11 cellular contexts compared by ENCODE assay signal in genomic region chr10:102633848-102634247, GRCh38. TPM values are rescaled to one million over a fixed set of nuclear protein-coding genes. Genes with fewer than 3 reads are reported as not detected.
DNase-seq lines count a peak whose midpoint lies in the region; ATAC-seq and TF ChIP-seq lines count a peak whose summit lies in the region.
"Had no signal": no experiment of that assay in that cellular context is flagged by ENCODE, and none has a peak within 500 bp of the region (broad histone marks: within the 10 kb centered on the region; RNA-seq: fewer than 3 reads in every experiment).

No MANE protein-coding gene starts in this region.

- DNase-seq in breast epithelium (ENCODE audit: low spot score in 2 of 2) (no peak), mammary epithelial cell (no peak), endodermal cell (peak; percentile 50), nephron progenitor cell (no peak), aorta (peak; percentile 29 to 47), activated gamma-delta T cell treated with Interleukin-2 at 50 U/mL for 16 hours (no peak), NCI-H446 (lab: John Stamatoyannopoulos, UW) (no peak), COLO668 (lab: John Stamatoyannopoulos, UW; ENCODE audit: unreplicated experiment) (no peak)
- DNase-seq: activated T-cell treated with anti-CD3 and anti-CD28 coated beads, Interleukin-2, amount 50 U/mL, for 4 hours; BE2C; GOT3 had no signal

- H4K20me1 ChIP-seq in mammary epithelial cell (ENCODE audit: insufficient read depth, low read length), result no peaks in the 10 kb centered on the region

- H3K36me3 ChIP-seq in breast epithelium (no peaks in the 10 kb centered on the region), mammary epithelial cell (ENCODE audit: insufficient read depth, low read length) (no peaks in the 10 kb centered on the region), endodermal cell (ENCODE audit: control insufficient read depth, insufficient read depth, low read length) (no peaks in the 10 kb centered on the region), aorta (ENCODE audit: control insufficient read depth in 1 of 2, insufficient read depth in 2 of 2, low read length in 1 of 2) (no peaks in the 10 kb centered on the region)
- H3K36me3 ChIP-seq: BE2C had no signal

- H3K27ac ChIP-seq in breast epithelium (peak overlapping the region; percentile 43 to 98), mammary epithelial cell (ENCODE audit: insufficient read depth, low read depth, low read length) (no peak overlapping the region), endodermal cell (ENCODE audit: low read depth, low read length) (no peak overlapping the region), aorta (ENCODE audit: low read depth in 1 of 2, low read length in 2 of 2) (peak overlapping the region in 1 of 2 donors; percentile 85)

- H2AFZ ChIP-seq in mammary epithelial cell (ENCODE audit: low read depth, low read length), result no peak overlapping the region

- in situ Hi-C loops in mammary epithelial cell (cut with MboI; ENCODE audit: low sequenced_read_pairs in 2 of 2), result no loop called here

- TF ChIP-seq CTCF in breast epithelium (IDR thresholded peaks at IDR 0.05) (no peak), mammary epithelial cell (conservative IDR thresholded peaks at IDR 0.05 in 1 of 2, IDR thresholded peaks at IDR 0.05 in 1 of 2; ENCODE audit: extremely low read depth in 1 of 2, insufficient read depth in 1 of 2, low read depth in 1 of 2, low read length in 2 of 2) (no peak), endodermal cell (conservative IDR thresholded peaks at IDR 0.05) (no peak), nephron progenitor cell (IDR thresholded peaks at IDR 0.05) (no peak)

- H3K4me1 ChIP-seq in breast epithelium, result peaks cover 0 to 3% of the 10 kb centered on the region in 2 donors
- H3K4me1 ChIP-seq in mammary epithelial cell (ENCODE audit: insufficient read depth, low read length), result peaks cover 53% of the 10 kb centered on the region
- H3K4me1 ChIP-seq in endodermal cell (ENCODE audit: control insufficient read depth, insufficient read depth, low read length), result peaks cover 9% of the 10 kb centered on the region
- H3K4me1 ChIP-seq in aorta (ENCODE audit: control insufficient read depth in 1 of 2, insufficient read depth in 2 of 2, low read length in 2 of 2), result no peaks in the 10 kb centered on the region

- H3K27me3 ChIP-seq in breast epithelium (no peaks in the 10 kb centered on the region), mammary epithelial cell (ENCODE audit: insufficient read depth, low read length) (no peaks in the 10 kb centered on the region), endodermal cell (ENCODE audit: control insufficient read depth, insufficient read depth, low read length, poor library complexity, severe bottlenecking) (no peaks in the 10 kb centered on the region), aorta (ENCODE audit: control insufficient read depth in 1 of 2, insufficient read depth in 2 of 2, low read length in 1 of 2) (no peaks in the 10 kb centered on the region)
- H3K27me3 ChIP-seq: BE2C had no signal

- H3K4me3 Mint-ChIP-seq in endodermal cell, result no peak overlapping the region
- no peak overlapping the region for H3K4me3 Mint-ChIP-seq in nephron progenitor cell

- dilution Hi-C loops in mammary epithelial cell (cut with HindIII; ENCODE audit: low sequenced_read_pairs), result loop anchor here (5.0 kb wide), 1 partner anchor 37 kb away; no protein-coding TSS in a partner anchor

- H3K36me3 Mint-ChIP-seq in endodermal cell (ENCODE audit: low read depth) (peaks cover 5% of the 10 kb centered on the region), nephron progenitor cell (ENCODE audit: low read depth) (peaks cover 7% of the 10 kb centered on the region)

- H3K27me3 Mint-ChIP-seq in endodermal cell (ENCODE audit: insufficient read depth), result no peaks in the 10 kb centered on the region
- H3K27me3 Mint-ChIP-seq in nephron progenitor cell (ENCODE audit: low read depth, poor library complexity), result peaks cover 4% of the 10 kb centered on the region

- BruUV-seq in mammary epithelial cell (replicated peaks; lab: Mats Ljungman, UMichigan), result no TSS peak

- H3K9me3 Mint-ChIP-seq in endodermal cell (no peaks in the 10 kb centered on the region), nephron progenitor cell (no peaks in the 10 kb centered on the region)
- H3K9me3 Mint-ChIP-seq: activated T-cell treated with anti-CD3 and anti-CD28 coated beads, Interleukin-2, amount 50 U/mL, for 4 hours had no signal

- no peak overlapping the region for H3K4me2 ChIP-seq in mammary epithelial cell (ENCODE audit: insufficient read depth, low read depth, low read length)

- H3K9ac ChIP-seq in mammary epithelial cell (ENCODE audit: insufficient read depth, low read length) (no peak overlapping the region), endodermal cell (ENCODE audit: extremely low read depth, low read length, poor library complexity, severe bottlenecking) (no peak overlapping the region)

- intact Hi-C loops in breast epithelium (cut with DNase I; ENCODE audit: low total_unique reads), result no loop called here
- intact Hi-C loops in mammary epithelial cell (cut with micrococcal nuclease), result no loop called here
- intact Hi-C loops in aorta (cut with DNase I), result no loop called here

- no peak for TF ChIP-seq POLR2A in breast epithelium (IDR thresholded peaks at IDR 0.05)

- no peak overlapping the region for H3K27ac Mint-ChIP-seq in endodermal cell
- H3K27ac Mint-ChIP-seq in nephron progenitor cell, result peak overlapping the region; percentile 98

- H3K79me2 ChIP-seq in mammary epithelial cell (ENCODE audit: insufficient read depth, low read length), result no peaks in the 10 kb centered on the region

- H3K4me3 ChIP-seq in breast epithelium (no peak overlapping the region), mammary epithelial cell (replicated peaks in 1 of 3; ENCODE audit: insufficient read depth in 1 of 3, low read depth in 2 of 3, low read length in 3 of 3) (no peak overlapping the region), endodermal cell (ENCODE audit: low read length) (no peak overlapping the region), aorta (ENCODE audit: low read length in 2 of 2) (no peak overlapping the region)

- peaks cover 26% of the 10 kb centered on the region for H3K4me1 Mint-ChIP-seq in endodermal cell
- H3K4me1 Mint-ChIP-seq in nephron progenitor cell, result peaks cover 57% of the 10 kb centered on the region

- no peak for ATAC-seq in aorta (ENCODE audit: low FRiP score)

- CTCF ChIA-PET in mammary epithelial cell (lab: Charles Lee; ENCODE audit: low non-redundant PET), result no interaction called here

- H3K9me3 ChIP-seq in breast epithelium, result no peaks in the 10 kb centered on the region
- no peaks in the 10 kb centered on the region for H3K9me3 ChIP-seq in mammary epithelial cell (replicated peaks; ENCODE audit: insufficient read depth, low read length)
- H3K9me3 ChIP-seq in endodermal cell (ENCODE audit: control insufficient read depth, low read length), result no peaks in the 10 kb centered on the region
- no peaks in the 10 kb centered on the region for H3K9me3 ChIP-seq in aorta (ENCODE audit: control insufficient read depth, low read length)
- H3K9me3 ChIP-seq: BE2C had no signal

- 94% methylated on average over 4 of the region's 5 CpGs for WGBS in mammary epithelial cell (ENCODE audit: low coverage, missing lambda C conversion rate)
- WGBS in endodermal cell (ENCODE audit: insufficient coverage in 1 of 2, insufficient read length in 1 of 2), 2 experiments, result 89 to 97% methylated on average over 3 to 5 of the region's 5 CpGs
- WGBS in aorta, 2 donors, result 78 to 85% methylated on average over 5 of the region's 5 CpGs

RNA-seq across cellular contexts. Expression of gene TRIM8, which starts 10.4 kb away (rescaled TPM):
- total RNA-seq in breast epithelium, result 100 to 1,000 TPM in 1 of 3 donors, 10 to 100 TPM in 2; 74.6 to 128 (median 88.8) TPM
- 10 to 100 TPM; 36.8 to 87.0 TPM for total RNA-seq in mammary epithelial cell
- 61.1 TPM for polyA plus RNA-seq in mammary epithelial cell
- 82.4 TPM for polyA minus RNA-seq in mammary epithelial cell
- total RNA-seq in endodermal cell, result 10 to 100 TPM; 27.7 to 32.7 TPM
- polyA plus RNA-seq in endodermal cell (2013, experiment 1 of 2), result 55.6 TPM
- 46.3 TPM for polyA plus RNA-seq in endodermal cell (2013, experiment 2 of 2)
- 100 to 1,000 TPM; 126 to 189 TPM for total RNA-seq in aorta
- polyA plus RNA-seq in aorta, result 10 to 100 TPM; 40.6 to 72.4 TPM

Comparison
In these comparisons a context has a peak if more than half of its experiments do, and no peak if none do; other contexts are left out.
1. H3K27ac ChIP-seq: peak in breast epithelium (2 of 2); none in mammary epithelial cell (single experiment) and endodermal cell (single experiment).
2. DNase-seq: peak in endodermal cell (single experiment) and aorta (2 of 2); none in breast epithelium (0 of 2), mammary epithelial cell (single experiment), nephron progenitor cell (single experiment), activated gamma-delta T cell treated with Interleukin-2 at 50 U/mL for 16 hours (single experiment), NCI-H446 (0 of 2) and COLO668 (single experiment).